1 cellular context compared by ENCODE assay signal in the genomic region with DNA sequence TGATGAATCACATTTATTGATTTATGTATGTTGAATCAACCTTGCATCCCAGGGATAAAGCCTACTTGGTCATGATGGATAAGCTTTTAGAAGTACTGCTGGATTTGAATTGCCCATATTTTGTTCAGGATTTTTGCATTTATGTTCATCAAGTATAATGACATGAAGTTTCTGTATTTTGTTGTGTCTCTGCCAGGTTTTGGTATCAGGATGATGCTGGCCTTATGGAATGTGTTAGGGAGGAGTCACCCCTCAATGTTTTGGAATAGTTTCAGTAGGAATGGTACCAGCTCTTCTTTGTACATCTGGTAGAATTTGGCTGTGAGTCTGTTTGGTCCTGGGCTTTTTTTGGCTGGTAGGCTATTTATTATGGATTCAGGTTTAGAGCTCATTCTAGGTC.
A peak's percentile ranks its signal among the peaks of the same experiment; 100 is the strongest.
TF ChIP-seq lines count a peak whose summit lies in the region.

No MANE protein-coding gene starts in this region.

TF ChIP-seq in K562, 482 proteins besides CTCF, POLR2A, EP300 and RAD21:
- TF ChIP-seq, protein P1, sequence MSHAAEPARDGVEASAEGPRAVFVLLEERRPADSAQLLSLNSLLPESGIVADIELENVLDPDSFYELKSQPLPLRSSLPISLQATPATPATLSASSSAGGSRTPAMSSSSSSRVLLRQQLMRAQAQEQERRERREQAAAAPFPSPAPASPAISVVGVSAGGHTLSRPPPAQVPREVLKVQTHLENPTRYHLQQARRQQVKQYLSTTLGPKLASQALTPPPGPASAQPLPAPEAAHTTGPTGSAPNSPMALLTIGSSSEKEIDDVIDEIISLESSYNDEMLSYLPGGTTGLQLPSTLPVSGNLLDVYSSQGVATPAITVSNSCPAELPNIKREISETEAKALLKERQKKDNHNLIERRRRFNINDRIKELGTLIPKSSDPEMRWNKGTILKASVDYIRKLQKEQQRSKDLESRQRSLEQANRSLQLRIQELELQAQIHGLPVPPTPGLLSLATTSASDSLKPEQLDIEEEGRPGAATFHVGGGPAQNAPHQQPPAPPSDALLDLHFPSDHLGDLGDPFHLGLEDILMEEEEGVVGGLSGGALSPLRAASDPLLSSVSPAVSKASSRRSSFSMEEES (CRISPR knock-in tag; IDR thresholded peaks at IDR 0.05): no peak
- peak; percentile 47; the same call in 1 of the 2 replicates for TF ChIP-seq CBFA2T3 (IDR thresholded peaks at IDR 0.05)
- no peak for TF ChIP-seq PTRF (tag; IDR thresholded peaks at IDR 0.05)
- TF ChIP-seq ARID1B (IDR thresholded peaks at IDR 0.05): 0 out of 2 replicates have a peak, but pooled peaks have one; percentile 10
- TF ChIP-seq SMC3 (conservative IDR thresholded peaks at IDR 0.05; ENCODE audit: insufficient read depth, low read depth, low read length): no peak
